In the genomic region with DNA sequence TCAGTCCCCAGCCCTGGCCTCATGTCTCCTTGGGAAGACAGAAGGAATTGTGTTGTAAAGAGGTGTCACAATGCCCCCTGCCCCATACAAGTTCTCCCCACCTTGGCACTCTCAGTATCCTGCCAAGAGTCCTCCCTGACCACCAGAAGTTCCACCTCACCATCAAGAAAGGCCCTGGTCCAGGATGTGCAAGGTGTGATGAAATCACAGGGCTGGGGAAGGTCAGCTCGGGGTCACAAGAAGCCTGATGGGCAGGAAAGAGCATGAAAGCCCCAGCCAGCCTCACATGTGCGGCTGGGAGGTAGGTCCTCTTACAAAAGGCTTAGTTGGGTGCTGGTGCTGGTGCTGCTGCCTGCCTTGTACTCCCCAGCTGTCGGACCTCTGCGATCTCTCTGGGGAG, we compare ENCODE assay signal across 1 cellular context.
TF ChIP-seq lines count a peak whose summit lies in the region.

No MANE protein-coding gene starts in this region.

TF ChIP-seq in HepG2, 621 proteins besides CTCF, POLR2A, EP300 and RAD21:
- 0 out of 2 replicates have a peak, but pooled peaks have one; percentile 14 for TF ChIP-seq NR2F6 (IDR thresholded peaks at IDR 0.05)
- TF ChIP-seq NR2F6 (CRISPR knock-in tag; IDR thresholded peaks at IDR 0.05): no peak
- TF ChIP-seq ATM (IDR thresholded peaks at IDR 0.05; ENCODE audit: borderline replicate concordance): no peak
- no peak for TF ChIP-seq JDP2 (CRISPR knock-in tag; IDR thresholded peaks at IDR 0.05; ENCODE audit: borderline replicate concordance)
- peak; percentile 58; the same call in 1 of the 2 replicates for TF ChIP-seq CEBPB (IDR thresholded peaks at IDR 0.05; ENCODE audit: borderline replicate concordance, low read depth, low read length)
- no peak for TF ChIP-seq DNMT3B (CRISPR knock-in tag; conservative IDR thresholded peaks at IDR 0.05)
- no peak for TF ChIP-seq ZMYM3 (CRISPR knock-in tag; IDR thresholded peaks at IDR 0.05)
- TF ChIP-seq RARA (CRISPR knock-in tag; IDR thresholded peaks at IDR 0.05): peak; percentile 63
- TF ChIP-seq, protein P1, sequence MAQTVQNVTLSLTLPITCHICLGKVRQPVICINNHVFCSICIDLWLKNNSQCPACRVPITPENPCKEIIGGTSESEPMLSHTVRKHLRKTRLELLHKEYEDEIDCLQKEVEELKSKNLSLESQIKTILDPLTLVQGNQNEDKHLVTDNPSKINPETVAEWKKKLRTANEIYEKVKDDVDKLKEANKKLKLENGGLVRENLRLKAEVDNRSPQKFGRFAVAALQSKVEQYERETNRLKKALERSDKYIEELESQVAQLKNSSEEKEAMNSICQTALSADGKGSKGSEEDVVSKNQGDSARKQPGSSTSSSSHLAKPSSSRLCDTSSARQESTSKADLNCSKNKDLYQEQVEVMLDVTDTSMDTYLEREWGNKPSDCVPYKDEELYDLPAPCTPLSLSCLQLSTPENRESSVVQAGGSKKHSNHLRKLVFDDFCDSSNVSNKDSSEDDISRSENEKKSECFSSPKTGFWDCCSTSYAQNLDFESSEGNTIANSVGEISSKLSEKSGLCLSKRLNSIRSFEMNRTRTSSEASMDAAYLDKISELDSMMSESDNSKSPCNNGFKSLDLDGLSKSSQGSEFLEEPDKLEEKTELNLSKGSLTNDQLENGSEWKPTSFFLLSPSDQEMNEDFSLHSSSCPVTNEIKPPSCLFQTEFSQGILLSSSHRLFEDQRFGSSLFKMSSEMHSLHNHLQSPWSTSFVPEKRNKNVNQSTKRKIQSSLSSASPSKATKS (CRISPR knock-in tag; IDR thresholded peaks at IDR 0.05): no peak
- TF ChIP-seq RNF2 (conservative IDR thresholded peaks at IDR 0.05; ENCODE audit: low read depth): no peak
TF ChIP-seq in HepG2: peak in this region for 3.
